ENCODE assay signal across 8 cellular contexts in genomic region chr17:68020451-68020779, GRCh38. TPM values are rescaled to one million over a fixed set of nuclear protein-coding genes. Genes with fewer than 3 reads are reported as not detected.
DNase-seq lines count a peak whose midpoint lies in the region; ATAC-seq lines count a peak whose summit lies in the region.

No MANE protein-coding gene starts in this region.

- H3K9me3 Mint-ChIP-seq in activated CD4-positive, alpha-beta T cell treated with anti-CD3 and anti-CD28 coated beads for 36 hours (ENCODE audit: low read depth): no peaks in the 10 kb centered on the region

- POLR2A ChIA-PET in activated CD4-positive, alpha-beta T cell treated with anti-CD3 and anti-CD28 coated beads for 36 hours (lab: Charles Lee): interaction anchor here (1.7 to 1.9 kb wide), 2 partner anchors 16 to 20 kb away, joined by 5 to 12 read pairs; partner anchors contain the start of gene KPNA2

- ATAC-seq in activated CD4-positive, alpha-beta T cell treated with anti-CD3 and anti-CD28 coated beads for 36 hours: no peak

- H3K4me3 ChIP-seq in duodenal mucosa (ENCODE audit: low read depth in 1 of 2, low read length in 2 of 2) (peak overlapping the region; percentile 80 to 86), muscle layer of colon (ENCODE audit: low read depth in 1 of 2, low read length in 2 of 2) (peak overlapping the region; percentile 56 to 91)

- no peaks in the 10 kb centered on the region for H3K27me3 ChIP-seq in duodenal mucosa (ENCODE audit: control insufficient read depth in 1 of 2, insufficient read depth in 2 of 2, low read length in 2 of 2)
- H3K27me3 ChIP-seq in muscle layer of colon (ENCODE audit: control insufficient read depth in 1 of 2, insufficient read depth in 2 of 2, low read length in 2 of 2): no peaks in the 10 kb centered on the region

- H3K4me1 ChIP-seq in duodenal mucosa (ENCODE audit: control insufficient read depth in 1 of 2, insufficient read depth in 2 of 2, low read length in 2 of 2) (peaks cover 0 to 3% of the 10 kb centered on the region in 2 donors), muscle layer of colon (ENCODE audit: insufficient read depth, low read length) (peaks cover 4% of the 10 kb centered on the region)

- H3K4me3 Mint-ChIP-seq in activated CD4-positive, alpha-beta T cell treated with anti-CD3 and anti-CD28 coated beads for 36 hours: peak overlapping the region; percentile 78

- H3K4me1 Mint-ChIP-seq in activated CD4-positive, alpha-beta T cell treated with anti-CD3 and anti-CD28 coated beads for 36 hours: peaks cover 8% of the 10 kb centered on the region

- H3K9me3 ChIP-seq in duodenal mucosa (ENCODE audit: control insufficient read depth in 1 of 2, low read length in 2 of 2): no peaks in the 10 kb centered on the region
- no peaks in the 10 kb centered on the region for H3K9me3 ChIP-seq in muscle layer of colon (ENCODE audit: low read length)

- H3K9ac ChIP-seq in duodenal mucosa (ENCODE audit: low read depth in 1 of 2, low read length in 2 of 2): peak overlapping the region; percentile 71 to 83
- H3K9ac ChIP-seq in muscle layer of colon (ENCODE audit: low read length): peak overlapping the region; percentile 60

- H3K36me3 ChIP-seq in duodenal mucosa (ENCODE audit: control insufficient read depth in 1 of 2, insufficient read depth in 2 of 2, low read length in 2 of 2): no peaks in the 10 kb centered on the region
- H3K36me3 ChIP-seq in muscle layer of colon (ENCODE audit: insufficient read depth, low read length): no peaks in the 10 kb centered on the region

- intact Hi-C loops in activated CD4-positive, alpha-beta T cell treated with anti-CD3 and anti-CD28 coated beads for 36 hours (cut with DNase I, micrococcal nuclease): loop anchor here (1.0 kb wide), 3 partner anchors 15 to 195 kb away; partner anchors contain the start of genes KPNA2 (in 2 of the 2) and BPTF (in 1 of the 2)

- no peaks in the 10 kb centered on the region for H3K27me3 Mint-ChIP-seq in activated CD4-positive, alpha-beta T cell treated with anti-CD3 and anti-CD28 coated beads for 36 hours

- H3K27ac ChIP-seq in duodenal mucosa (ENCODE audit: low read depth, low read length) (no peak overlapping the region), muscle layer of colon (ENCODE audit: low read depth, low read length) (peak overlapping the region; percentile 94)

- H3K27ac Mint-ChIP-seq in activated CD4-positive, alpha-beta T cell treated with anti-CD3 and anti-CD28 coated beads for 36 hours: peak overlapping the region; percentile 93

- CTCF ChIA-PET in activated CD4-positive, alpha-beta T cell treated with anti-CD3 and anti-CD28 coated beads for 36 hours (lab: Charles Lee): interaction anchor here (0.7 to 1.8 kb wide), 7 partner anchors 9 to 181 kb away, joined by 3 to 8 read pairs (median 6); partner anchors contain the start of gene KPNA2

- peaks cover 2% of the 10 kb centered on the region for H3K36me3 Mint-ChIP-seq in activated CD4-positive, alpha-beta T cell treated with anti-CD3 and anti-CD28 coated beads for 36 hours (ENCODE audit: low read depth)

- DNase-seq in activated CD4-positive, alpha-beta T cell treated with anti-CD3 and anti-CD28 coated beads for 36 hours: no peak
- no peak for DNase-seq in activated CD4-positive, alpha-beta T cell treated with anti-CD3 and anti-CD28 coated beads for 1 hour
- DNase-seq in NCI-H774 (lab: John Stamatoyannopoulos, UW) (peak; percentile 70), NCI-H1092 (lab: John Stamatoyannopoulos, UW) (no peak), NAMALWA (ENCODE audit: low spot score) (no peak)
- no peak for DNase-seq in stimulated activated CD4-positive, alpha-beta T cell treated with anti-CD3 and anti-CD28 coated beads, Interleukin-4, amount 100 ng/mL, for 24 hours

RNA-seq across cellular contexts. Expression of gene KPNA2, which starts 15.1 kb away (rescaled TPM):
- 100 to 1,000 TPM; 186 to 190 TPM for total RNA-seq in activated CD4-positive, alpha-beta T cell treated with anti-CD3 and anti-CD28 coated beads for 36 hours

RNA-seq across cellular contexts. Expression of gene C17orf58, which starts 24.1 kb away (rescaled TPM):
- 10 to 100 TPM; 19.4 to 23.7 TPM for total RNA-seq in activated CD4-positive, alpha-beta T cell treated with anti-CD3 and anti-CD28 coated beads for 36 hours
